ENCODE assay signal across 20 cellular contexts in the genomic region with DNA sequence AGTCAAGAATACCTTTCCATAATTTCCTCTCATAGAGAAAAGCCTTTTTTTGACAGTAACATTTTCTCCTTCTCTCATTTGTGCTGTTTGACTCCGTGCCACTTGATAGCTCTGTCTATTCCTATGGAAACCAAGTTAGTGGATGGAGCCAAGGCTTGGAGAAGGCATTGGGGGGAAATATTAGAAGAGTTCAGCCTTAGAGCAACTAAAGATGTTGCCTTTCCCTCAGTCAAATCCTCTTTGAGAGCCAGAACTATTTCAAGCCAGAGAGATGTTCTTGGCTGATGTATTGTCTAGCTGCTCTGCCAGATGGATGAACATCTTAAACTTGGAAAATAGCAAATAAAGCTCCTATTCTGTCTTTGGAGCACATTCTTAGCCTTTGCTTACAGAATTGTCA.
"Had no signal": no experiment of that assay in that cellular context is flagged by ENCODE, and none has a peak within 500 bp of the region (broad histone marks: within the 10 kb centered on the region; RNA-seq: fewer than 3 reads in every experiment).

No MANE protein-coding gene starts in this region.

- H3K36me3 ChIP-seq: gastrocnemius medialis, neural progenitor cell, ovary, tibial artery, uterus had no signal

- H3K27me3 ChIP-seq: dorsolateral prefrontal cortex, gastrocnemius medialis, hepatocyte, neural progenitor cell, ovary, tibial artery, upper lobe of left lung, uterus had no signal

- DNase-seq: cortex of kidney; dorsolateral prefrontal cortex; effector CD8-positive, alpha-beta T cell; gastrocnemius medialis; left colon; left ventricle myocardium superior; mucosa of descending colon; natural killer cell; nucleus accumbens; ovary; right cardiac atrium; stimulated activated CD4-positive, alpha-beta T cell treated with anti-CD3 and anti-CD28 coated beads, Interleukin-2, amount 100 ng/mL, for 48 hours; stimulated activated naive CD8-positive, alpha-beta T cell treated with anti-CD3 and anti-CD28 coated beads, Interleukin-15, Interleukin-2, amounts not matched to agents 100 U/mL and 50 U/mL, for 24 hours; tibial artery; upper lobe of left lung; uterus had no signal

- H3K4me3 ChIP-seq: dorsolateral prefrontal cortex, gastrocnemius medialis, hepatocyte, lung, mucosa of descending colon, neural progenitor cell, ovary, smooth muscle cell, tibial artery, upper lobe of left lung, uterus had no signal
